Comparison of ENCODE assay signal across 20 cellular contexts in genomic region chr12:70556179-70556869, GRCh38.
"Had no signal": no experiment of that assay in that cellular context is flagged by ENCODE, and none has a peak within 500 bp of the region (broad histone marks: within the 10 kb centered on the region; RNA-seq: fewer than 3 reads in every experiment).

No MANE protein-coding gene starts in this region.

- H3K9me3 ChIP-seq: adrenal gland, esophagus muscularis mucosa, lower lobe of right lung, sigmoid colon had no signal

- H3K4me1 Mint-ChIP-seq: immature natural killer cell had no signal

- H3K27ac ChIP-seq: adrenal gland, cardiac muscle cell, esophagus muscularis mucosa, lower lobe of right lung, sigmoid colon, VCaP had no signal

- H3K4me3 ChIP-seq: adrenal gland, cardiac muscle cell, esophagus muscularis mucosa, lower lobe of right lung, sigmoid colon had no signal

- DNase-seq: activated CD4-positive, alpha-beta memory T cell treated with anti-CD3 and anti-CD28 coated beads for 36 hours; activated gamma-delta T cell treated with Interleukin-2 at 50 U/mL for 16 hours; activated T-cell treated with anti-CD3 and anti-CD28 coated beads for 4 hours; adrenal gland; immature natural killer cell; left colon; lower lobe of right lung; nucleus accumbens; sigmoid colon; stimulated activated CD8-positive, alpha-beta memory T cell treated with anti-CD3 and anti-CD28 coated beads, Interleukin-4, amount 100 ng/mL, for 48 hours; stimulated activated naive CD4-positive, alpha-beta T cell; T-helper 2 cell had no signal

- H3K9me3 Mint-ChIP-seq: activated CD4-positive, alpha-beta memory T cell treated with anti-CD3 and anti-CD28 coated beads for 36 hours; activated naive CD4-positive, alpha-beta T cell treated with anti-CD3 and anti-CD28 coated beads, Interleukin-2, amount 50 U/mL, for 72 hours; activated T-helper 1 cell treated with anti-CD3 and anti-CD28 coated beads, Interleukin-12 subunit alpha, Interleukin-12 subunit beta, Interleukin-2, Interleukin-4 antibody, amounts not matched to agents 30 ng/mL and 10 ng/mL and 1 ng/mL, durations not matched to agents 14 hours and 24 hours and 36 hours; immature natural killer cell; mesothelial cell of epicardium; nephron; type B pancreatic cell had no signal

- H3K4me1 ChIP-seq: adrenal gland, lower lobe of right lung, sigmoid colon had no signal

- H3K27ac Mint-ChIP-seq: activated CD4-positive, alpha-beta memory T cell treated with anti-CD3 and anti-CD28 coated beads for 36 hours; activated naive CD4-positive, alpha-beta T cell treated with anti-CD3 and anti-CD28 coated beads, Interleukin-2, amount 50 U/mL, for 72 hours; activated T-helper 1 cell treated with anti-CD3 and anti-CD28 coated beads, Interleukin-12 subunit alpha, Interleukin-12 subunit beta, Interleukin-2, Interleukin-4 antibody, amounts not matched to agents 30 ng/mL and 10 ng/mL and 1 ng/mL, durations not matched to agents 14 hours and 24 hours and 36 hours; immature natural killer cell; mesothelial cell of epicardium; nephron; type B pancreatic cell had no signal

- H3K36me3 Mint-ChIP-seq: activated CD4-positive, alpha-beta memory T cell treated with anti-CD3 and anti-CD28 coated beads for 36 hours; activated naive CD4-positive, alpha-beta T cell treated with anti-CD3 and anti-CD28 coated beads, Interleukin-2, amount 50 U/mL, for 72 hours; mesothelial cell of epicardium; type B pancreatic cell had no signal

- H3K36me3 ChIP-seq: adrenal gland, cardiac muscle cell, sigmoid colon had no signal

- ATAC-seq: activated naive CD4-positive, alpha-beta T cell treated with anti-CD3 and anti-CD28 coated beads, Interleukin-2, amount 50 U/mL, for 72 hours; left colon; lower lobe of right lung had no signal

- H3K27me3 ChIP-seq: adrenal gland, cardiac muscle cell, sigmoid colon had no signal

- H3K4me3 Mint-ChIP-seq: activated CD4-positive, alpha-beta memory T cell treated with anti-CD3 and anti-CD28 coated beads for 36 hours; activated T-helper 1 cell treated with anti-CD3 and anti-CD28 coated beads, Interleukin-12 subunit alpha, Interleukin-12 subunit beta, Interleukin-2, Interleukin-4 antibody, amounts not matched to agents 30 ng/mL and 10 ng/mL and 1 ng/mL, durations not matched to agents 14 hours and 24 hours and 36 hours; immature natural killer cell; mesothelial cell of epicardium; nephron; type B pancreatic cell had no signal
